ENCODE assay signal across 32 cellular contexts in the genomic region with DNA sequence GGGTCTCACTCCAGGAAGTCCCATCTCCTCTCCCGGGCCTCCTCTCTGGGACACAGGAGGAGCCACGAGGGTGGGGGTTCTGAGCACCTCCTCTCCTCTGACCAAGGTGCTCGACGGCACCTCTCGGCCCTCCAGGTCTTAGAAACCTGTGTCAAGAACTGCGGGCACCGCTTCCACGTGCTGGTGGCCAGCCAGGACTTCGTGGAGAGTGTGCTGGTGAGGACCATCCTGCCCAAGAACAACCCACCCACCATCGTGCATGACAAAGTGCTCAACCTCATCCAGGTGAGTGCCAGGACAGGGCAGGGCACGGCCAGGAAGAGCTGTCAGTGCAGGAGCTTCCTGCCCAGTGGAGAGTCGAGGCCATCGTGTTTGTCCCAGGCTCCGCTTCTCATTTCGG.
"Had no signal": no experiment of that assay in that cellular context is flagged by ENCODE, and none has a peak within 500 bp of the region (broad histone marks: within the 10 kb centered on the region; RNA-seq: fewer than 3 reads in every experiment).

No MANE protein-coding gene starts in this region.

- H3K9me3 Mint-ChIP-seq: activated naive CD4-positive, alpha-beta T cell treated with anti-CD3 and anti-CD28 coated beads, Interleukin-2, amount 10 ng/mL, durations not matched to agents 7 days and 5 days; activated naive CD8-positive, alpha-beta T cell treated with anti-CD3 and anti-CD28 coated beads, Interleukin-2, amount 50 U/mL, for 24 hours; activated T-cell treated with anti-CD3 and anti-CD28 coated beads, Interleukin-2, amount 50 U/mL, for 4 hours; brain had no signal

- H3K4me3 Mint-ChIP-seq: activated CD8-positive, alpha-beta T cell treated with anti-CD3 and anti-CD28 coated beads, Interleukin-2, amount 10 ng/mL, durations not matched to agents 7 days and 5 days; activated naive CD4-positive, alpha-beta T cell treated with anti-CD3 and anti-CD28 coated beads, Interleukin-2, amount 10 ng/mL, durations not matched to agents 7 days and 5 days; activated naive CD8-positive, alpha-beta T cell; activated naive CD8-positive, alpha-beta T cell treated with anti-CD3 and anti-CD28 coated beads, Interleukin-2, amount 50 U/mL, for 24 hours; activated T-cell treated with anti-CD3 and anti-CD28 coated beads, Interleukin-2, amount 50 U/mL, for 4 hours; brain had no signal

- H3K4me3 ChIP-seq: PC-9, SJCRH30, SK-N-MC had no signal

- H2AFZ ChIP-seq: PC-9 had no signal

- H3K27me3 Mint-ChIP-seq: activated naive CD4-positive, alpha-beta T cell treated with anti-CD3 and anti-CD28 coated beads, Interleukin-2, amount 10 ng/mL, durations not matched to agents 7 days and 5 days; activated naive CD8-positive, alpha-beta T cell; activated naive CD8-positive, alpha-beta T cell treated with anti-CD3 and anti-CD28 coated beads, Interleukin-2, amount 50 U/mL, for 24 hours; brain had no signal

- DNase-seq: activated CD4-positive, alpha-beta T cell treated with anti-CD3 and anti-CD28 coated beads for 1 hour; activated CD4-positive, alpha-beta T cell treated with anti-CD3 and anti-CD28 coated beads for 48 hours; activated CD4-positive, alpha-beta T cell treated with anti-CD3 and anti-CD28 coated beads, Interleukin-2, amount 50 U/mL, for 48 hours; activated CD4-positive, CD25-positive, alpha-beta regulatory T cell; activated CD8-positive, alpha-beta T cell treated with anti-CD3 and anti-CD28 coated beads, Interleukin-2, amount 10 ng/mL, durations not matched to agents 7 days and 5 days; activated effector memory CD4-positive, alpha-beta T cell treated with Interleukin-2 at 50 U/mL for 16 hours; activated naive CD4-positive, alpha-beta T cell treated with anti-CD3 and anti-CD28 coated beads, Interleukin-2, amount 10 ng/mL, durations not matched to agents 7 days and 5 days; activated naive CD8-positive, alpha-beta T cell treated with anti-CD3 and anti-CD28 coated beads, Interleukin-2, amount 50 U/mL, for 24 hours; activated T-cell treated with anti-CD3 and anti-CD28 coated beads, Interleukin-2, amount 50 U/mL, for 4 hours; anterior cingulate cortex; MM.1S; NCI-H1092 treated with DMSO at 0.1 percent for 48 hours; NCI-H1417; NCI-H146; NCI-H187; NCI-H2029 treated with DMSO at 0.1 percent for 48 hours; NCI-H2107; NCI-H2171; NCI-H510A; NCI-H526; NCI-H748 treated with DMSO at 0.1 percent for 48 hours; NK-92 treated with Interleukin-12 subunit alpha and Interleukin-12 subunit beta, amount 100 ng/mL, for 24 hours; PC-9; SHP77; SJCRH30; T1000; WERI-Rb-1 had no signal

- H3K27ac ChIP-seq: KMS-11, PC-9, RWPE1, SJCRH30, SK-N-MC, WERI-Rb-1 had no signal

- H3K27me3 ChIP-seq: SJCRH30 had no signal

- H3K4me1 ChIP-seq: SJCRH30 had no signal

- ATAC-seq: activated CD8-positive, alpha-beta T cell treated with anti-CD3 and anti-CD28 coated beads, Interleukin-2, amount 10 ng/mL, durations not matched to agents 7 days and 5 days; activated naive CD8-positive, alpha-beta T cell treated with anti-CD3 and anti-CD28 coated beads, Interleukin-2, amount 50 U/mL, for 24 hours; activated T-cell treated with anti-CD3 and anti-CD28 coated beads, Interleukin-2, amount 50 U/mL, for 4 hours had no signal

- H3K27ac Mint-ChIP-seq: activated CD8-positive, alpha-beta T cell treated with anti-CD3 and anti-CD28 coated beads, Interleukin-2, amount 10 ng/mL, durations not matched to agents 7 days and 5 days; activated naive CD4-positive, alpha-beta T cell treated with anti-CD3 and anti-CD28 coated beads, Interleukin-2, amount 10 ng/mL, durations not matched to agents 7 days and 5 days; activated naive CD8-positive, alpha-beta T cell; activated naive CD8-positive, alpha-beta T cell treated with anti-CD3 and anti-CD28 coated beads, Interleukin-2, amount 50 U/mL, for 24 hours; brain had no signal

- H3K4me2 ChIP-seq: KMS-11, PC-9 had no signal

- H3K4me1 Mint-ChIP-seq: activated naive CD4-positive, alpha-beta T cell treated with anti-CD3 and anti-CD28 coated beads, Interleukin-2, amount 10 ng/mL, durations not matched to agents 7 days and 5 days; brain had no signal

- H3K36me3 ChIP-seq: SJCRH30 had no signal

- H3K9me3 ChIP-seq: SJCRH30 had no signal
